Comparison of ENCODE assay signal across 18 cellular contexts in genomic region chr16:56362706-56363105, GRCh38.
DNase-seq lines count a peak whose midpoint lies in the region; ATAC-seq and TF ChIP-seq lines count a peak whose summit lies in the region.
"Had no signal": no experiment of that assay in that cellular context is flagged by ENCODE, and none has a peak within 500 bp of the region (broad histone marks: within the 10 kb centered on the region; RNA-seq: fewer than 3 reads in every experiment).

No MANE protein-coding gene starts in this region.

- H3K27me3 Mint-ChIP-seq in MCF 10A (ENCODE audit: insufficient read depth, unreplicated experiment) (no peaks in the 10 kb centered on the region), activated B cell treated with CpG ODN at 0.5 μM for 24 hours (no peaks in the 10 kb centered on the region), type B pancreatic cell (no peaks in the 10 kb centered on the region)
- H3K27me3 Mint-ChIP-seq: CD4-positive, alpha-beta memory T cell had no signal

- H3K9ac ChIP-seq in mammary epithelial cell (ENCODE audit: insufficient read depth, low read length), result no peak overlapping the region
- no peak overlapping the region for H3K9ac ChIP-seq in mesenchymal stem cell (ENCODE audit: low read length)
- no peak overlapping the region for H3K9ac ChIP-seq in SK-N-SH
- H3K9ac ChIP-seq: BLaER1 had no signal

- TF ChIP-seq CTCF in MCF 10A (IDR thresholded peaks at IDR 0.05; ENCODE audit: unreplicated experiment), result no peak
- TF ChIP-seq CTCF in mammary epithelial cell (conservative IDR thresholded peaks at IDR 0.05 in 1 of 2, IDR thresholded peaks at IDR 0.05 in 1 of 2; ENCODE audit: extremely low read depth in 1 of 2, insufficient read depth in 1 of 2, low read depth in 1 of 2, low read length in 2 of 2), result no peak
- no peak for TF ChIP-seq CTCF in activated B cell treated with CpG ODN at 0.5 μM for 24 hours (IDR thresholded peaks at IDR 0.05)
- TF ChIP-seq CTCF in type B pancreatic cell (conservative IDR thresholded peaks at IDR 0.05), result no peak
- no peak for TF ChIP-seq CTCF in SK-N-SH (IDR thresholded peaks at IDR 0.05)

- BruUV-seq in MCF 10A (replicated peaks; lab: Mats Ljungman, UMichigan) (no TSS peak), mammary epithelial cell (replicated peaks; lab: Mats Ljungman, UMichigan) (no TSS peak)

- no peaks in the 10 kb centered on the region for H3K27me3 ChIP-seq in mammary epithelial cell (ENCODE audit: insufficient read depth, low read length)
- no peaks in the 10 kb centered on the region for H3K27me3 ChIP-seq in mesenchymal stem cell (ENCODE audit: control insufficient read depth in 1 of 2, insufficient read depth in 1 of 2, low read length in 2 of 2)
- H3K27me3 ChIP-seq in SK-N-SH (ENCODE audit: insufficient read depth), result no peaks in the 10 kb centered on the region
- H3K27me3 ChIP-seq: BLaER1 had no signal

- H3K4me1 ChIP-seq in mammary epithelial cell (ENCODE audit: insufficient read depth, low read length) (no peaks in the 10 kb centered on the region), mesenchymal stem cell (ENCODE audit: control insufficient read depth, insufficient read depth, low read depth, low read length) (peaks cover 9% of the 10 kb centered on the region), SK-N-SH (ENCODE audit: control insufficient read depth in 1 of 2, insufficient read depth in 2 of 2, low read depth in 1 of 2, low read length in 1 of 2) (peaks cover 0 to 5% of the 10 kb centered on the region in 2 experiments; a peak in 1 of 4 replicates)

- H3K4ac ChIP-seq in mesenchymal stem cell (ENCODE audit: low read depth in 1 of 2, low read length in 2 of 2), result no peak overlapping the region

- DNase-seq in MCF 10A (ENCODE audit: unreplicated experiment), result no peak
- DNase-seq in mammary epithelial cell, result no peak
- DNase-seq in activated B cell treated with CpG ODN at 0.5 μM for 24 hours, result peak; percentile 7
- peak; percentile 85 for DNase-seq in mesenteric fat pad (ENCODE audit: low spot score)
- peak; percentile 51 for DNase-seq in type B pancreatic cell (ENCODE audit: extremely low spot score, unreplicated experiment)
- DNase-seq in mesenchymal stem cell, result no peak
- DNase-seq in SK-N-SH, result no peak
- DNase-seq: CD4-positive, alpha-beta memory T cell; DMS53; EL; HCEC 1CT; NCI-H1105; NCI-H2081 treated with DMSO at 0.1 percent for 48 hours; NK-92 treated with Interleukin-12 subunit alpha and Interleukin-12 subunit beta, amount 100 ng/mL, for 24 hours; SHP77 treated with DMSO at 0.1 percent for 48 hours had no signal

- H4K20me1 ChIP-seq in mammary epithelial cell (ENCODE audit: insufficient read depth, low read length) (no peaks in the 10 kb centered on the region), SK-N-SH (ENCODE audit: insufficient read depth) (no peaks in the 10 kb centered on the region)
- H4K20me1 ChIP-seq: BLaER1 had no signal

- H2BK5ac ChIP-seq in mesenchymal stem cell (ENCODE audit: low read depth, low read length, poor library complexity, severe bottlenecking), result no peak overlapping the region

- H3K18ac ChIP-seq in mesenchymal stem cell (ENCODE audit: low read depth in 1 of 2, low read length in 2 of 2), result no peak overlapping the region

- H2BK15ac ChIP-seq in mesenchymal stem cell (ENCODE audit: low read depth, poor library complexity, severe bottlenecking), result no peak overlapping the region

- TF ChIP-seq EP300 in SK-N-SH (IDR thresholded peaks at IDR 0.05; ENCODE audit: borderline replicate concordance in 1 of 2, low read depth in 1 of 2, low read length in 1 of 2), result no peak

- H3K9me2 ChIP-seq in SK-N-SH, result no peaks in the 10 kb centered on the region

- no peak for TF ChIP-seq RAD21 in SK-N-SH (IDR thresholded peaks at IDR 0.05; ENCODE audit: low read length)

- CTCF ChIA-PET in MCF 10A (lab: Yijun Ruan, JAX) (interaction anchor here (0.6 to 9.3 kb wide), 2 partner anchors 27 to 73 kb away, joined by 4 to 233 read pairs; no protein-coding TSS in a partner anchor), mammary epithelial cell (lab: Charles Lee; ENCODE audit: low non-redundant PET) (no interaction called here), activated B cell treated with CpG ODN at 0.5 μM for 24 hours (lab: Charles Lee) (no interaction called here), SK-N-SH (lab: Yijun Ruan, JAX) (no interaction called here)

- H3K27ac Mint-ChIP-seq in MCF 10A (ENCODE audit: low read depth, unreplicated experiment) (peak overlapping the region; percentile 42), activated B cell treated with CpG ODN at 0.5 μM for 24 hours (no peak overlapping the region), type B pancreatic cell (no peak overlapping the region)
- H3K27ac Mint-ChIP-seq: GM23338 had no signal

- H4K8ac ChIP-seq in mesenchymal stem cell (ENCODE audit: low read length), result no peak overlapping the region

- no peak overlapping the region for H3K14ac ChIP-seq in mesenchymal stem cell (ENCODE audit: low read length in 2 of 2)

- dilution Hi-C loops in mammary epithelial cell (cut with HindIII; ENCODE audit: low sequenced_read_pairs), result no loop called here

- in situ Hi-C loops in mammary epithelial cell (cut with MboI; ENCODE audit: low sequenced_read_pairs in 2 of 2), result no loop called here

- H2AK5ac ChIP-seq in mesenchymal stem cell (ENCODE audit: low read length, severe bottlenecking), result no peak overlapping the region

- H2BK12ac ChIP-seq in mesenchymal stem cell (ENCODE audit: low read length in 2 of 2), result no peak overlapping the region

- no peak overlapping the region for H2BK120ac ChIP-seq in mesenchymal stem cell (ENCODE audit: low read depth, low read length)

- intact Hi-C loops in MCF 10A (cut with micrococcal nuclease) (no loop called here), mammary epithelial cell (cut with micrococcal nuclease) (loop anchor here (5.0 kb wide), 1 partner anchor 625 kb away; the partner anchor contains the start of gene NLRC5), activated B cell treated with CpG ODN at 0.5 μM for 24 hours (cut with micrococcal nuclease) (no loop called here)

- H3K36me3 Mint-ChIP-seq in MCF 10A (ENCODE audit: insufficient read depth, unreplicated experiment), result peaks cover 39% of the 10 kb centered on the region
- peaks cover 71% of the 10 kb centered on the region for H3K36me3 Mint-ChIP-seq in activated B cell treated with CpG ODN at 0.5 μM for 24 hours (ENCODE audit: low read depth)
- peaks cover 10% of the 10 kb centered on the region for H3K36me3 Mint-ChIP-seq in type B pancreatic cell

- no peak overlapping the region for H3K27ac ChIP-seq in mammary epithelial cell (ENCODE audit: insufficient read depth, low read depth, low read length)
- no peak overlapping the region for H3K27ac ChIP-seq in mesenchymal stem cell (ENCODE audit: low read length, poor library complexity, severe bottlenecking)
- H3K27ac ChIP-seq in SK-N-SH (ENCODE audit: low read depth in 2 of 2, low read length in 1 of 2), result no peak overlapping the region
- H3K27ac ChIP-seq: BLaER1 had no signal

- H3K36me3 ChIP-seq in mammary epithelial cell (ENCODE audit: insufficient read depth, low read length), result peaks cover 6% of the 10 kb centered on the region
- H3K36me3 ChIP-seq in mesenchymal stem cell (ENCODE audit: control insufficient read depth in 1 of 2, insufficient read depth in 2 of 2, low read depth in 1 of 2, low read length in 2 of 2), result peaks cover 59 to 70% of the 10 kb centered on the region in 2 experiments
- peaks cover 10 to 54% of the 10 kb centered on the region in 2 experiments for H3K36me3 ChIP-seq in SK-N-SH (replicated peaks in 1 of 2; ENCODE audit: control insufficient read depth in 1 of 2, insufficient read depth in 2 of 2, low read length in 1 of 2)

- H3K9me3 ChIP-seq in mammary epithelial cell (replicated peaks; ENCODE audit: insufficient read depth, low read length) (no peaks in the 10 kb centered on the region), mesenchymal stem cell (ENCODE audit: control insufficient read depth, low read length) (no peaks in the 10 kb centered on the region), SK-N-SH (no peaks in the 10 kb centered on the region)
- H3K9me3 ChIP-seq: BLaER1 had no signal

- H3K79me2 ChIP-seq in mammary epithelial cell (ENCODE audit: insufficient read depth, low read length) (no peaks in the 10 kb centered on the region), SK-N-SH (ENCODE audit: insufficient read depth) (no peaks in the 10 kb centered on the region)

- POLR2A ChIA-PET in MCF 10A (lab: Yijun Ruan, JAX) (no interaction called here), activated B cell treated with CpG ODN at 0.5 μM for 24 hours (lab: Charles Lee) (no interaction called here), SK-N-SH (lab: Yijun Ruan, JAX) (no interaction called here)

- H3F3A ChIP-seq in SK-N-SH (replicated peaks; ENCODE audit: insufficient read depth), result peaks cover 5% of the 10 kb centered on the region

- no peak overlapping the region for H2AFZ ChIP-seq in mammary epithelial cell (ENCODE audit: low read depth, low read length)
- no peak overlapping the region for H2AFZ ChIP-seq in mesenchymal stem cell (ENCODE audit: low read depth, low read length)
- no peak overlapping the region for H2AFZ ChIP-seq in SK-N-SH (ENCODE audit: low read depth)
- H2AFZ ChIP-seq: GM23338 had no signal

- no peak overlapping the region for H3K4me2 ChIP-seq in mammary epithelial cell (ENCODE audit: insufficient read depth, low read depth, low read length)
- H3K4me2 ChIP-seq in mesenchymal stem cell (ENCODE audit: low read length, poor library complexity, severe bottlenecking), result no peak overlapping the region
- H3K4me2 ChIP-seq in SK-N-SH, result no peak overlapping the region
- H3K4me2 ChIP-seq: BLaER1, GM23338 had no signal

- WGBS in mammary epithelial cell (ENCODE audit: low coverage, missing lambda C conversion rate), result 95% methylated on average over 16 of the region's 17 CpGs
- 98% methylated on average over 16 of the region's 17 CpGs for WGBS in mesenchymal stem cell
- WGBS in SK-N-SH (ENCODE audit: low lambda C conversion rate), result 92% methylated on average over 17 of the region's 17 CpGs

- peaks cover 25% of the 10 kb centered on the region for H3K79me1 ChIP-seq in mesenchymal stem cell (replicated peaks; ENCODE audit: low read length, poor library complexity, severe bottlenecking)

- no peak overlapping the region for H3K23ac ChIP-seq in mesenchymal stem cell (ENCODE audit: low read length in 2 of 2)

- H3K9me3 Mint-ChIP-seq in MCF 10A (ENCODE audit: unreplicated experiment), result no peaks in the 10 kb centered on the region
- no peaks in the 10 kb centered on the region for H3K9me3 Mint-ChIP-seq in activated B cell treated with CpG ODN at 0.5 μM for 24 hours
- H3K9me3 Mint-ChIP-seq in type B pancreatic cell, result no peaks in the 10 kb centered on the region
- H3K9me3 Mint-ChIP-seq: CD4-positive, alpha-beta memory T cell; GM23338 had no signal

- no peak for ATAC-seq in activated B cell treated with CpG ODN at 0.5 μM for 24 hours (ENCODE audit: low read depth)
- ATAC-seq: GM12878, GM23338 had no signal

- H3K4me3 ChIP-seq in mammary epithelial cell (replicated peaks in 1 of 3; ENCODE audit: insufficient read depth in 1 of 3, low read depth in 2 of 3, low read length in 3 of 3) (no peak overlapping the region), mesenchymal stem cell (ENCODE audit: insufficient read depth in 1 of 2, low read depth in 1 of 2, low read length in 2 of 2) (no peak overlapping the region), SK-N-SH (ENCODE audit: low read depth in 2 of 2, low read length in 1 of 2) (no peak overlapping the region)
- H3K4me3 ChIP-seq: BLaER1, GM12878, GM23338 had no signal

- H3K4me1 Mint-ChIP-seq in MCF 10A (ENCODE audit: insufficient read depth, unreplicated experiment) (no peaks in the 10 kb centered on the region), activated B cell treated with CpG ODN at 0.5 μM for 24 hours (peaks cover 6% of the 10 kb centered on the region), type B pancreatic cell (ENCODE audit: unreplicated experiment) (peaks cover 4% of the 10 kb centered on the region)

- H3K4me3 Mint-ChIP-seq in MCF 10A (ENCODE audit: unreplicated experiment), result no peak overlapping the region
- no peak overlapping the region for H3K4me3 Mint-ChIP-seq in activated B cell treated with CpG ODN at 0.5 μM for 24 hours
- no peak overlapping the region for H3K4me3 Mint-ChIP-seq in type B pancreatic cell
- H3K4me3 Mint-ChIP-seq: CD4-positive, alpha-beta memory T cell; GM23338 had no signal

- H4K91ac ChIP-seq in mesenchymal stem cell (ENCODE audit: low read length), result no peak overlapping the region

Comparison
In these comparisons a context has a peak if more than half of its experiments do, and no peak if none do; other contexts are left out.
1. DNase-seq: peak in activated B cell treated with CpG ODN at 0.5 μM for 24 hours (single experiment), mesenteric fat pad (single experiment) and type B pancreatic cell (single experiment); none in MCF 10A (single experiment), mammary epithelial cell (single experiment), mesenchymal stem cell (single experiment) and SK-N-SH (single experiment).